Comparison of ENCODE assay signal across 7 cellular contexts in genomic region chr17:8225813-8226535, GRCh38. TPM values are rescaled to one million over a fixed set of nuclear protein-coding genes. Genes with fewer than 3 reads are reported as not detected.
DNase-seq lines count a peak whose midpoint lies in the region; ATAC-seq and TF ChIP-seq lines count a peak whose summit lies in the region.

No MANE protein-coding gene starts in this region.

- H3K9me3 Mint-ChIP-seq in H9, result peaks cover 14 to 15% of the 10 kb centered on the region in 2 experiments; a peak in 4 of 5 replicates

- H4K5ac ChIP-seq in H9 (ENCODE audit: insufficient read length, low read depth, low read length), result no peak overlapping the region

- no peak overlapping the region for H2BK15ac ChIP-seq in H9 (ENCODE audit: low read depth, low read length)

- no peaks in the 10 kb centered on the region for H3K79me2 ChIP-seq in H9 (ENCODE audit: insufficient read depth, low read length)

- no peak for TF ChIP-seq CTCF in H9 (conservative IDR thresholded peaks at IDR 0.05)

- peak overlapping the region; percentile 76 to 89 for H3K4me3 Mint-ChIP-seq in H9

- H4K8ac ChIP-seq in H9 (replicated peaks; ENCODE audit: insufficient read length, low read depth, low read length), result no peak overlapping the region

- H3K27ac ChIP-seq in H9 (ENCODE audit: insufficient read length, low read depth, low read length), result no peak overlapping the region

- no peak overlapping the region for H4K91ac ChIP-seq in H9 (ENCODE audit: insufficient read length, low read depth, low read length)

- no peak overlapping the region for H3K23ac ChIP-seq in H9 (ENCODE audit: insufficient read length, low read depth, low read length)

- H3K4me1 Mint-ChIP-seq in H9, result peaks cover 12 to 22% of the 10 kb centered on the region in 2 experiments

- no peak overlapping the region for H3T11ph ChIP-seq in H9 (ENCODE audit: low read length)

- H3K27me3 Mint-ChIP-seq in H9 (ENCODE audit: low read depth), result peaks cover 23% of the 10 kb centered on the region

- no peaks in the 10 kb centered on the region for H3K27me3 ChIP-seq in H9 (ENCODE audit: insufficient read depth, low read length)

- no peak overlapping the region for H2BK12ac ChIP-seq in H9 (ENCODE audit: insufficient read length, low read depth, low read length)

- H2BK20ac ChIP-seq in H9 (ENCODE audit: low read depth, low read length, poor library complexity, severe bottlenecking), result no peak overlapping the region

- no peak overlapping the region for H2AK5ac ChIP-seq in H9 (ENCODE audit: insufficient read length, low read length)

- peak overlapping the region; percentile 78 to 98 (median 90) for H3K27ac Mint-ChIP-seq in H9

- no peak overlapping the region for H2BK5ac ChIP-seq in H9 (ENCODE audit: insufficient read length, low read length)

- H3K4me2 ChIP-seq in H9 (ENCODE audit: insufficient read depth, insufficient read length, low read length), result peak overlapping the region; percentile 57

- H3K4me1 ChIP-seq in H9 (ENCODE audit: insufficient read depth, low read length), result no peaks in the 10 kb centered on the region

- H3K9ac ChIP-seq in H9 (ENCODE audit: extremely low read depth, insufficient read length, low read length), result peak overlapping the region; percentile 62

- H2AFZ ChIP-seq in H9 (ENCODE audit: low read length), result no peak overlapping the region

- peaks cover 22 to 45% (median 32%) of the 10 kb centered on the region in 3 experiments; a peak in 6 of 7 replicates for H3K36me3 Mint-ChIP-seq in H9 (ENCODE audit: insufficient read depth in 1 of 3, low read depth in 3 of 3)

- H3K18ac ChIP-seq in H9 (ENCODE audit: insufficient read length, low read depth, low read length), result no peak overlapping the region

- no peaks in the 10 kb centered on the region for H4K20me1 ChIP-seq in H9 (ENCODE audit: control insufficient read depth, insufficient read depth, insufficient read length)

- H3K56ac ChIP-seq in H9 (ENCODE audit: insufficient read length, low read depth, low read length), result no peak overlapping the region

- no peak overlapping the region for H3K14ac ChIP-seq in H9 (ENCODE audit: insufficient read depth, low read length)

- peaks cover 10% of the 10 kb centered on the region for H3K23me2 ChIP-seq in H9 (ENCODE audit: insufficient read length, low read depth, low read length, poor library complexity, severe bottlenecking)

- no peaks in the 10 kb centered on the region for H3K9me3 ChIP-seq in H9 (ENCODE audit: control insufficient read depth, low read depth, low read length)

- no peak overlapping the region; the same call in 1 of the 2 replicates for H3K4ac ChIP-seq in H9 (ENCODE audit: low read depth, low read length)

- DNase-seq in H9, result peak; percentile 82
- peak; percentile 36 for DNase-seq in activated gamma-delta T cell treated with anti-CD3 and anti-CD28 coated beads, Interleukin-2, amount 50 U/mL, for 16 hours (ENCODE audit: low read depth)
- peak; percentile 67 for DNase-seq in glomerular visceral epithelial cell (ENCODE audit: extremely low spot score)
- DNase-seq in putamen (ENCODE audit: low spot score), result peak; percentile 82
- DNase-seq in mesenteric fat pad (ENCODE audit: low spot score), result no peak

- WGBS in H9 (ENCODE audit: extremely low coverage, insufficient read length, low lambda C conversion rate), result no CpG with 5 or more reads among the region's 20 CpGs

- no peak overlapping the region for H2BK120ac ChIP-seq in H9 (ENCODE audit: low read depth, low read length, poor library complexity, severe bottlenecking)

- no peak for ATAC-seq in HG03571 (IDR thresholded peaks at IDR 0.05; ENCODE audit: unreplicated experiment)

- H3K79me1 ChIP-seq in H9 (ENCODE audit: insufficient read depth, low read depth, low read length, poor library complexity, severe bottlenecking), result no peaks in the 10 kb centered on the region

TF ChIP-seq in PFSK-1, 5 proteins besides CTCF, POLR2A, EP300 and RAD21:
- no peak for TF ChIP-seq FOXP2 (optimal IDR thresholded peaks at IDR 0.05; ENCODE audit: borderline replicate concordance, extremely low read depth, extremely low read length, insufficient read depth)
- TF ChIP-seq SIN3A (IDR thresholded peaks at IDR 0.05; ENCODE audit: borderline replicate concordance, insufficient read depth, low read length), result no peak
- TF ChIP-seq TAF1 (IDR thresholded peaks at IDR 0.05; ENCODE audit: borderline replicate concordance, insufficient read depth, low read length), result no peak
- TF ChIP-seq POLR2AphosphoS5 (IDR thresholded peaks at IDR 0.05; ENCODE audit: low read depth, low read length), result peak; percentile 8; the same call in 1 of the 2 replicates
- TF ChIP-seq REST (IDR thresholded peaks at IDR 0.05; ENCODE audit: insufficient read depth in 1 of 2, low read depth in 2 of 2, low read length in 2 of 2), result no peak

RNA-seq across cellular contexts. Expression of gene AURKB, which starts 15.6 kb away (rescaled TPM):
- 160 and 171 TPM in 2 replicates for total RNA-seq in H9 (2021)
- 104 TPM for polyA plus RNA-seq in PFSK-1 (2012; ENCODE audit: insufficient read length, low read depth)
- total RNA-seq in mesenteric fat pad, result not detected

RNA-seq across cellular contexts. Expression of gene CTC1, which starts 21.9 kb away (rescaled TPM):
- 36.9 and 37.0 TPM in 2 replicates for total RNA-seq in H9 (2021)
- 24.1 TPM for polyA plus RNA-seq in PFSK-1 (2012; ENCODE audit: insufficient read length, low read depth)
- total RNA-seq in mesenteric fat pad, result 34.3 TPM

RNA-seq across cellular contexts. Expression of gene PFAS, which starts 23.1 kb away (rescaled TPM):
- total RNA-seq in H9 (2021) (224 and 228 TPM in 2 replicates), mesenteric fat pad (39.2 TPM)
- 74.9 TPM for polyA plus RNA-seq in PFSK-1 (2012; ENCODE audit: insufficient read length, low read depth)

RNA-seq across cellular contexts. Expression of gene BORCS6, which starts 36.0 kb away (rescaled TPM):
- total RNA-seq in H9 (2021) (3.1 and 3.4 TPM in 2 replicates), mesenteric fat pad (5.8 TPM)
- 10.6 TPM for polyA plus RNA-seq in PFSK-1 (2012; ENCODE audit: insufficient read length, low read depth)

RNA-seq across cellular contexts. Expression of gene TMEM107, which starts 49.8 kb away (rescaled TPM):
- total RNA-seq in H9 (2021), result 12.7 and 14.3 TPM in 2 replicates
- 8.8 TPM for polyA plus RNA-seq in PFSK-1 (2012; ENCODE audit: insufficient read length, low read depth)
- total RNA-seq in mesenteric fat pad, result 16.3 TPM

Comparison
In these comparisons a context has a peak if more than half of its experiments do, and no peak if none do; other contexts are left out.
1. RNA of gene AURKB, which starts 15.6 kb away (total RNA-seq): 160 to 171 TPM in H9; not detected in mesenteric fat pad (single experiment); every median in the first group is over 100 times any median in the second.